In genomic region chr2:144456680-144457079, GRCh38 we compare ENCODE assay signal across 9 cellular contexts.
DNase-seq lines count a peak whose midpoint lies in the region; ATAC-seq, FAIRE-seq and TF ChIP-seq lines count a peak whose summit lies in the region.
"Had no signal": no experiment of that assay in that cellular context is flagged by ENCODE, and none has a peak within 500 bp of the region (broad histone marks: within the 10 kb centered on the region; RNA-seq: fewer than 3 reads in every experiment).

No MANE protein-coding gene starts in this region.

- no peaks in the 10 kb centered on the region for H3K36me3 ChIP-seq in endothelial cell of umbilical vein (ENCODE audit: control insufficient read depth in 2 of 2, extremely low read depth in 1 of 2, insufficient read depth in 2 of 2, low read length in 2 of 2)

- H3K27me3 ChIP-seq in endothelial cell of umbilical vein (ENCODE audit: control insufficient read depth in 2 of 2, insufficient read depth in 2 of 2, low read length in 2 of 2): no peaks in the 10 kb centered on the region

- no peaks in the 10 kb centered on the region for H3K9me3 ChIP-seq in endothelial cell of umbilical vein (replicated peaks; ENCODE audit: control insufficient read depth, insufficient read depth, low read length)

- H2AFZ ChIP-seq in endothelial cell of umbilical vein (ENCODE audit: low read depth, low read length): no peak overlapping the region

- no peak for FAIRE-seq in endothelial cell of umbilical vein (lab: Jason Lieb, UNC)

- no peaks in the 10 kb centered on the region for H3K9me1 ChIP-seq in endothelial cell of umbilical vein (replicated peaks; ENCODE audit: control insufficient read depth, extremely low read depth, insufficient read depth, low read length)

- peak; percentile 30 to 45 for ATAC-seq in activated T-cell treated with anti-CD3 and anti-CD28 coated beads, Interleukin-2, amount 50 U/mL, for 4 hours

- no peaks in the 10 kb centered on the region for H4K20me1 ChIP-seq in endothelial cell of umbilical vein (replicated peaks; ENCODE audit: control insufficient read depth, extremely low read depth, insufficient read depth, low read length)

- H3K4me2 ChIP-seq in endothelial cell of umbilical vein (ENCODE audit: insufficient read depth, low read length): peak overlapping the region; percentile 43

- no TSS peak for BruUV-seq in endothelial cell of umbilical vein (replicated peaks; lab: Mats Ljungman, UMichigan)

- no peak for TF ChIP-seq CTCF in endothelial cell of umbilical vein (IDR thresholded peaks at IDR 0.05; ENCODE audit: extremely low read depth in 1 of 2, insufficient read depth in 1 of 2, low read depth in 1 of 2, low read length in 2 of 2)

- H3K9ac ChIP-seq in endothelial cell of umbilical vein (replicated peaks; ENCODE audit: extremely low read depth, insufficient read depth, low read length): no peak overlapping the region

- peaks cover 69% of the 10 kb centered on the region for H3K4me1 ChIP-seq in endothelial cell of umbilical vein (ENCODE audit: control insufficient read depth, extremely low read depth, insufficient read depth, low read length)

- DNase-seq in activated T-cell treated with anti-CD3 and anti-CD28 coated beads, Interleukin-2, amount 50 U/mL, for 4 hours: no peak
- DNase-seq in activated T-cell treated with anti-CD3 and anti-CD28 coated beads, Interleukin-2, amount 50 U/mL, for 1 hour: no peak
- DNase-seq in MV-4-11 (lab: John Stamatoyannopoulos, UW) (peak; percentile 91), endothelial cell of umbilical vein (ENCODE audit: low read depth, low spot score) (peak; percentile 64), non-pigmented ciliary epithelial cell (ENCODE audit: low read depth) (peak; percentile 72), inferior parietal cortex (ENCODE audit: extremely low spot score) (no peak), GF-D8 (lab: John Stamatoyannopoulos, UW) (no peak), ecto neural progenitor cell (ENCODE audit: low spot score) (no peak)

- peaks cover 4% of the 10 kb centered on the region for H3K36me3 Mint-ChIP-seq in activated T-cell treated with anti-CD3 and anti-CD28 coated beads, Interleukin-2, amount 50 U/mL, for 4 hours (ENCODE audit: insufficient read depth)

- H3K4me1 Mint-ChIP-seq in activated T-cell treated with anti-CD3 and anti-CD28 coated beads, Interleukin-2, amount 50 U/mL, for 4 hours (ENCODE audit: low read depth): peaks cover 68% of the 10 kb centered on the region

- no peak overlapping the region for H3K4me3 ChIP-seq in endothelial cell of umbilical vein (replicated peaks in 1 of 3; ENCODE audit: insufficient read depth in 1 of 3, low read depth in 1 of 3, low read length in 3 of 3)

- TF ChIP-seq POLR2A in endothelial cell of umbilical vein (IDR thresholded peaks at IDR 0.05; ENCODE audit: low read depth, low read length): no peak

- dilution Hi-C loops in endothelial cell of umbilical vein (cut with MboI; ENCODE audit: extremely low pct_ligation_motif_present, low sequenced_read_pairs): no loop called here

- no peak overlapping the region for H3K4me3 Mint-ChIP-seq in activated T-cell treated with anti-CD3 and anti-CD28 coated beads, Interleukin-2, amount 50 U/mL, for 4 hours

- POLR2A ChIA-PET in endothelial cell of umbilical vein (lab: Charles Lee): no interaction called here

- no peak overlapping the region for H3K27ac ChIP-seq in endothelial cell of umbilical vein (ENCODE audit: insufficient read depth, low read depth, low read length)
- H3K27ac ChIP-seq: VCaP had no signal

- peaks cover 7% of the 10 kb centered on the region for H3K27me3 Mint-ChIP-seq in activated T-cell treated with anti-CD3 and anti-CD28 coated beads, Interleukin-2, amount 50 U/mL, for 4 hours (ENCODE audit: low read depth)

- CTCF ChIA-PET in endothelial cell of umbilical vein (lab: Charles Lee): interaction anchor here (1.5 kb wide), 1 partner anchor 1296 kb away, joined by 3 read pairs; no protein-coding TSS in a partner anchor

- intact Hi-C loops in endothelial cell of umbilical vein (cut with micrococcal nuclease): loop anchor here (10.0 kb wide), 1 partner anchor 548 kb away; no protein-coding TSS in a partner anchor

- no peaks in the 10 kb centered on the region for H3K9me3 Mint-ChIP-seq in activated T-cell treated with anti-CD3 and anti-CD28 coated beads, Interleukin-2, amount 50 U/mL, for 4 hours

- peaks cover 28% of the 10 kb centered on the region for H3K79me2 ChIP-seq in endothelial cell of umbilical vein (ENCODE audit: control insufficient read depth, insufficient read depth, low read length)

TF ChIP-seq in endothelial cell of umbilical vein, 7 proteins besides CTCF, POLR2A, EP300 and RAD21:
- TF ChIP-seq POLR2AphosphoS5 (IDR thresholded peaks at IDR 0.05; ENCODE audit: insufficient read depth, low read depth, low read length) (no peak), GATA2 (IDR thresholded peaks at IDR 0.05; ENCODE audit: insufficient read depth, insufficient read length, low read depth, low read length) (no peak), FOS (IDR thresholded peaks at IDR 0.05; ENCODE audit: borderline replicate concordance, insufficient read depth, low read length) (no peak), MAX (IDR thresholded peaks at IDR 0.05; ENCODE audit: insufficient read depth, insufficient read length) (no peak), EZH2 (IDR thresholded peaks at IDR 0.05; ENCODE audit: borderline replicate concordance, low read depth, low read length, severe bottlenecking) (no peak), MYC (IDR thresholded peaks at IDR 0.05; ENCODE audit: low read depth, low read length) (no peak), JUN (IDR thresholded peaks at IDR 0.05; ENCODE audit: borderline replicate concordance, insufficient read depth, insufficient read length, low read depth) (no peak)

Comparison
In these comparisons a context has a peak if more than half of its experiments do, and no peak if none do; other contexts are left out.
1. DNase-seq: peak in MV-4-11 (single experiment), endothelial cell of umbilical vein (single experiment) and non-pigmented ciliary epithelial cell (single experiment); none in activated T-cell treated with anti-CD3 and anti-CD28 coated beads, Interleukin-2, amount 50 U/mL, for 4 hours (single experiment), activated T-cell treated with anti-CD3 and anti-CD28 coated beads, Interleukin-2, amount 50 U/mL, for 1 hour (single experiment), inferior parietal cortex (single experiment), GF-D8 (single experiment) and ecto neural progenitor cell (single experiment).